ENCODE assay signal across 21 cellular contexts in genomic region chr1:87367549-87367948, GRCh38.
"Had no signal": no experiment of that assay in that cellular context is flagged by ENCODE, and none has a peak within 500 bp of the region (broad histone marks: within the 10 kb centered on the region; RNA-seq: fewer than 3 reads in every experiment).

No MANE protein-coding gene starts in this region.

- H3K27me3 Mint-ChIP-seq: activated naive CD8-positive, alpha-beta T cell treated with anti-CD3 and anti-CD28 coated beads, Interleukin-2, amount 10 ng/mL, durations not matched to agents 7 days and 5 days; central memory CD8-positive, alpha-beta T cell; progenitor cell of endocrine pancreas had no signal

- DNase-seq: activated CD4-positive, alpha-beta T cell treated with anti-CD3 and anti-CD28 coated beads, Interleukin-2, amount 10 ng/mL, durations not matched to agents 24 days and 14 days; activated CD4-positive, CD25-positive, alpha-beta regulatory T cell; activated CD8-positive, alpha-beta memory T cell treated with anti-CD3 and anti-CD28 coated beads, Interleukin-2, amount 50 U/mL, for 48 hours; activated naive CD4-positive, alpha-beta T cell; activated naive CD8-positive, alpha-beta T cell treated with anti-CD3 and anti-CD28 coated beads, Interleukin-2, amount 10 ng/mL, durations not matched to agents 7 days and 5 days; hippocampal formation; mesenchymal stem cell; right cardiac atrium; stimulated activated CD4-positive, alpha-beta T cell treated with anti-CD3 and anti-CD28 coated beads, Interleukin-15, amount 100 ng/mL, for 24 hours; stimulated activated CD4-positive, alpha-beta T cell treated with anti-CD3 and anti-CD28 coated beads, Interleukin-4, amount 100 ng/mL, for 1 hour; stimulated activated naive CD4-positive, alpha-beta T cell; tibial artery had no signal

- H3K27ac Mint-ChIP-seq: activated CD4-positive, alpha-beta T cell treated with anti-CD3 and anti-CD28 coated beads, Interleukin-2, amount 10 ng/mL, durations not matched to agents 24 days and 14 days; activated naive CD8-positive, alpha-beta T cell treated with anti-CD3 and anti-CD28 coated beads, Interleukin-2, amount 10 ng/mL, durations not matched to agents 7 days and 5 days; activated T-helper 1 cell treated with anti-CD3 and anti-CD28 coated beads, Interleukin-12 subunit alpha, Interleukin-12 subunit beta, Interleukin-2, Interleukin-4 antibody, amounts not matched to agents 30 ng/mL and 10 ng/mL and 1 ng/mL, durations not matched to agents 14 hours and 24 hours and 36 hours; brain; nephron; progenitor cell of endocrine pancreas had no signal

- ATAC-seq: esophagus mucosa, left lobe of liver had no signal

- H3K4me3 ChIP-seq: coronary artery, skin epidermis, tibial artery had no signal

- H3K9me3 ChIP-seq: tibial artery had no signal

- H3K9me3 Mint-ChIP-seq: activated CD4-positive, alpha-beta T cell treated with anti-CD3 and anti-CD28 coated beads, Interleukin-2, amount 10 ng/mL, durations not matched to agents 24 days and 14 days; activated T-helper 1 cell treated with anti-CD3 and anti-CD28 coated beads, Interleukin-12 subunit alpha, Interleukin-12 subunit beta, Interleukin-2, Interleukin-4 antibody, amounts not matched to agents 30 ng/mL and 10 ng/mL and 1 ng/mL, durations not matched to agents 14 hours and 24 hours and 36 hours; central memory CD8-positive, alpha-beta T cell had no signal

- H3K36me3 ChIP-seq: tibial artery had no signal

- H3K4me3 Mint-ChIP-seq: activated CD4-positive, alpha-beta T cell treated with anti-CD3 and anti-CD28 coated beads, Interleukin-2, amount 10 ng/mL, durations not matched to agents 24 days and 14 days; activated naive CD8-positive, alpha-beta T cell treated with anti-CD3 and anti-CD28 coated beads, Interleukin-2, amount 10 ng/mL, durations not matched to agents 7 days and 5 days; activated T-helper 1 cell treated with anti-CD3 and anti-CD28 coated beads, Interleukin-12 subunit alpha, Interleukin-12 subunit beta, Interleukin-2, Interleukin-4 antibody, amounts not matched to agents 30 ng/mL and 10 ng/mL and 1 ng/mL, durations not matched to agents 14 hours and 24 hours and 36 hours; brain; central memory CD8-positive, alpha-beta T cell; nephron had no signal

- H3K4me1 Mint-ChIP-seq: activated CD4-positive, alpha-beta T cell treated with anti-CD3 and anti-CD28 coated beads, Interleukin-2, amount 10 ng/mL, durations not matched to agents 24 days and 14 days; central memory CD8-positive, alpha-beta T cell had no signal

- H3K27ac ChIP-seq: coronary artery, skin epidermis, tibial artery had no signal
